Comparison of ENCODE assay signal across 14 cellular contexts in the genomic region with DNA sequence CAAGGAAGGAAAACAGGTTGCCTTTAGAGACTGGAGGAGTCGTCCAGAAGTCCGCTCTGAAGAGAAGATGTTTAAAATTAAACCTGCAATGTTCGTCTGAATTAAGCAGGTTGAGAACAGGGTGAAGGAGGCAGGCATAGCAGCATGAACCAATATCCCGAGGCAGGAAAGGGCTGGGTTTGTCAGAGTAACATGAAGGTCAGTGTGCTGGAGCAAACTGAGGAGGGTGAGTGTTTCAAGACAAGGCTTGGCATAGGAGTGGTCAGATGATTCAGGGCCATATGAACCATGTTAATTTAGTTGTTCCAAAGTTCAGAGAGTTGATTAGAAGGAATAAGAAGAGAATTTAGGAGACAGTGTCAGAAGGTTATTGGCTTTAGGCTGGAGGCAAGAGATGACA.
A peak's percentile ranks its signal among the peaks of the same experiment; 100 is the strongest.
DNase-seq lines count a peak whose midpoint lies in the region; ATAC-seq and TF ChIP-seq lines count a peak whose summit lies in the region.
"Had no signal": no experiment of that assay in that cellular context is flagged by ENCODE, and none has a peak within 500 bp of the region (broad histone marks: within the 10 kb centered on the region; RNA-seq: fewer than 3 reads in every experiment).

No MANE protein-coding gene starts in this region.

- no peak overlapping the region for H4K91ac ChIP-seq in IMR-90 (ENCODE audit: insufficient read depth, low read depth, low read length)

- H3K79me1 ChIP-seq in IMR-90 (ENCODE audit: low read depth in 1 of 2, low read length in 2 of 2): peaks cover 30 to 53% of the 10 kb centered on the region in 2 experiments

- H3K4me1 Mint-ChIP-seq in CD14-positive monocyte: peaks cover 18% of the 10 kb centered on the region
- H3K4me1 Mint-ChIP-seq in naive thymus-derived CD8-positive, alpha-beta T cell: peaks cover 27 to 70% (median 60%) of the 10 kb centered on the region in 4 donors

- H3K4ac ChIP-seq in IMR-90 (ENCODE audit: low read depth, low read length): no peak overlapping the region

- H3K4me1 ChIP-seq in IMR-90 (ENCODE audit: control insufficient read depth, insufficient read depth, low read length): peaks cover 7% of the 10 kb centered on the region
- H3K4me1 ChIP-seq in esophagus (ENCODE audit: control insufficient read depth in 2 of 2, insufficient read depth in 2 of 2, low read length in 1 of 2): peaks cover 0 to 2% of the 10 kb centered on the region in 2 donors

- H2AFZ ChIP-seq in IMR-90 (replicated peaks; ENCODE audit: low read length, poor library complexity): no peak overlapping the region

- intact Hi-C loops in CD14-positive monocyte (cut with micrococcal nuclease) (no loop called here), IMR-90 (cut with micrococcal nuclease) (no loop called here)

- no peak overlapping the region for H2BK20ac ChIP-seq in IMR-90 (ENCODE audit: low read depth, low read length)

- no peak overlapping the region for H2BK15ac ChIP-seq in IMR-90 (ENCODE audit: low read depth, low read length)

- ATAC-seq in IMR-90 (ENCODE audit: low read depth): no peak
- ATAC-seq in naive thymus-derived CD8-positive, alpha-beta T cell: no peak
- ATAC-seq in GM21367 (IDR thresholded peaks at IDR 0.05; ENCODE audit: unreplicated experiment): no peak

- no peaks in the 10 kb centered on the region for H3K36me3 ChIP-seq in IMR-90 (ENCODE audit: control insufficient read depth, insufficient read depth, low read length)
- H3K36me3 ChIP-seq in esophagus (ENCODE audit: control insufficient read depth in 2 of 2, insufficient read depth in 2 of 2, low read length in 1 of 2): no peaks in the 10 kb centered on the region

- H3K14ac ChIP-seq in IMR-90 (replicated peaks; ENCODE audit: low read depth, low read length): 0 out of 2 replicates have a peak overlapping the region, but pooled peaks have one; percentile 2

- no peak overlapping the region for H4K5ac ChIP-seq in IMR-90 (ENCODE audit: low read depth, low read length)

- no peak for TF ChIP-seq RAD21 in IMR-90 (IDR thresholded peaks at IDR 0.05; ENCODE audit: low read length)

- peaks cover 9 to 24% of the 10 kb centered on the region in 2 donors for H3K36me3 Mint-ChIP-seq in CD14-positive monocyte
- peaks cover 18 to 28% (median 24%) of the 10 kb centered on the region in 3 donors for H3K36me3 Mint-ChIP-seq in naive thymus-derived CD8-positive, alpha-beta T cell

- H3K27me3 Mint-ChIP-seq in CD14-positive monocyte (ENCODE audit: low read depth in 3 of 3): peaks cover 0 to 2% (median 0%) of the 10 kb centered on the region in 3 donors
- no peaks in the 10 kb centered on the region for H3K27me3 Mint-ChIP-seq in naive thymus-derived CD8-positive, alpha-beta T cell
- H3K27me3 Mint-ChIP-seq: activated CD4-positive, alpha-beta memory T cell treated with anti-CD3 and anti-CD28 coated beads, Interleukin-2, amount 10 ng/mL, durations not matched to agents 7 days and 5 days had no signal

- DNase-seq in CD14-positive monocyte (ENCODE audit: low spot score): no peak
- DNase-seq in IMR-90: peak; percentile 27
- DNase-seq in naive thymus-derived CD8-positive, alpha-beta T cell: no peak
- no peak for DNase-seq in NCI-H146 (lab: John Stamatoyannopoulos, UW)
- no peak for DNase-seq in NCI-H526 treated with DMSO at 0.1 percent for 48 hours (lab: John Stamatoyannopoulos, UW)
- no peak for DNase-seq in stimulated activated CD4-positive, alpha-beta T cell treated with anti-CD3 and anti-CD28 coated beads, Interleukin-2, amount 100 ng/mL, for 24 hours
- DNase-seq: activated CD4-positive, alpha-beta memory T cell treated with anti-CD3 and anti-CD28 coated beads, Interleukin-2, amount 10 ng/mL, durations not matched to agents 7 days and 5 days; activated naive CD4-positive, alpha-beta T cell treated with Interleukin-2 at 50 U/mL for 16 hours; AML-193; H9; NCI-H2227 treated with DMSO at 0.1 percent for 48 hours; occipital lobe had no signal

- peak overlapping the region in 4 of 7 donors; percentile 62 to 74 (median 66) for H3K27ac Mint-ChIP-seq in CD14-positive monocyte
- peak overlapping the region in 6 of 10 donors; percentile 1 to 73 (median 42) for H3K27ac Mint-ChIP-seq in naive thymus-derived CD8-positive, alpha-beta T cell
- H3K27ac Mint-ChIP-seq: activated CD4-positive, alpha-beta memory T cell treated with anti-CD3 and anti-CD28 coated beads, Interleukin-2, amount 10 ng/mL, durations not matched to agents 7 days and 5 days; H9 had no signal

- no peaks in the 10 kb centered on the region for H3K27me3 ChIP-seq in IMR-90 (ENCODE audit: control insufficient read depth, insufficient read depth, low read length)
- H3K27me3 ChIP-seq in esophagus (ENCODE audit: control insufficient read depth in 1 of 2, insufficient read depth in 2 of 2, low read length in 2 of 2): no peaks in the 10 kb centered on the region

- TF ChIP-seq CTCF in CD14-positive monocyte (IDR thresholded peaks at IDR 0.05) (no peak), IMR-90 (conservative IDR thresholded peaks at IDR 0.05; ENCODE audit: low read depth, low read length) (no peak)

- H3K9me3 Mint-ChIP-seq in CD14-positive monocyte: peaks cover 5 to 14% (median 12%) of the 10 kb centered on the region in 7 donors
- H3K9me3 Mint-ChIP-seq in naive thymus-derived CD8-positive, alpha-beta T cell: peaks cover 0 to 19% (median 10%) of the 10 kb centered on the region in 9 donors

- H3K4me2 ChIP-seq in IMR-90 (ENCODE audit: low read depth, low read length): no peak overlapping the region

- no peak overlapping the region for H3K56ac ChIP-seq in IMR-90 (ENCODE audit: extremely low read depth, insufficient read depth, low read length)

- dilution Hi-C loops in IMR-90 (cut with HindIII; ENCODE audit: low sequenced_read_pairs, unreplicated experiment): no loop called here

- H4K20me1 ChIP-seq in IMR-90 (ENCODE audit: insufficient read depth, low read length): no peaks in the 10 kb centered on the region

- H3K27ac ChIP-seq in IMR-90 (ENCODE audit: insufficient read depth, low read length): no peak overlapping the region
- H3K27ac ChIP-seq in esophagus (ENCODE audit: low read depth in 2 of 2, low read length in 1 of 2): peak overlapping the region; percentile 8 to 31

- CTCF ChIA-PET in IMR-90 (lab: Yijun Ruan, JAX): interaction anchor here (0.5 kb wide), 1 partner anchor 1464 kb away, joined by 5 read pairs; no protein-coding TSS in a partner anchor

- no peak overlapping the region for H3K4me3 Mint-ChIP-seq in CD14-positive monocyte
- peak overlapping the region in 2 of 10 donors; percentile 1 to 7 for H3K4me3 Mint-ChIP-seq in naive thymus-derived CD8-positive, alpha-beta T cell
- H3K4me3 Mint-ChIP-seq: activated CD4-positive, alpha-beta memory T cell treated with anti-CD3 and anti-CD28 coated beads, Interleukin-2, amount 10 ng/mL, durations not matched to agents 7 days and 5 days; H9 had no signal

- H3K9me1 ChIP-seq in IMR-90 (ENCODE audit: insufficient read depth, low read length): peaks cover 9% of the 10 kb centered on the region; the same call in 1 of the 2 replicates

- in situ Hi-C loops in IMR-90 (cut with MboI; ENCODE audit: low sequenced_read_pairs): no loop called here

- WGBS in IMR-90 (ENCODE audit: extremely low coverage in 2 of 2, insufficient read length in 1 of 2), 2 experiments: 71% methylated on average over 4 of the region's 4 CpGs; no CpG with 5 or more reads in 1 of the 2 experiments
- 49 to 57% methylated on average over 4 of the region's 4 CpGs for WGBS in esophagus, 2 donors

- H3K9me3 ChIP-seq in IMR-90 (ENCODE audit: control insufficient read depth, insufficient read depth, low read length) (no peaks in the 10 kb centered on the region), esophagus (ENCODE audit: control insufficient read depth in 2 of 2, insufficient read depth in 1 of 2, low read depth in 1 of 2, low read length in 1 of 2) (no peaks in the 10 kb centered on the region)

- H3K18ac ChIP-seq in IMR-90 (ENCODE audit: low read depth, low read length): peak overlapping the region; percentile 61

- H3K9ac ChIP-seq in IMR-90 (ENCODE audit: low read depth, low read length): no peak overlapping the region

- POLR2A ChIA-PET in IMR-90 (lab: Charles Lee; ENCODE audit: unreplicated experiment): no interaction called here
- POLR2A ChIA-PET in naive thymus-derived CD8-positive, alpha-beta T cell (lab: Charles Lee): no interaction called here

- H2AK9ac ChIP-seq in IMR-90 (replicated peaks; ENCODE audit: low read depth, low read length, poor library complexity): no peak overlapping the region

- no peak overlapping the region for H3K23ac ChIP-seq in IMR-90 (ENCODE audit: low read depth, low read length)

- H2BK5ac ChIP-seq in IMR-90 (ENCODE audit: low read depth, low read length, poor library complexity, severe bottlenecking): no peak overlapping the region

- no peak overlapping the region for H2BK120ac ChIP-seq in IMR-90 (ENCODE audit: low read depth, low read length)

- TF ChIP-seq POLR2A in IMR-90 (IDR thresholded peaks at IDR 0.05; ENCODE audit: low read depth, low read length): no peak

- H3K4me3 ChIP-seq in IMR-90 (ENCODE audit: insufficient read depth, low read depth, low read length) (no peak overlapping the region), esophagus (ENCODE audit: low read depth in 1 of 2, low read length in 2 of 2) (no peak overlapping the region)

- no TSS peak for BruUV-seq in IMR-90 (replicated peaks; lab: Mats Ljungman, UMichigan)

- no peak overlapping the region for H4K8ac ChIP-seq in IMR-90 (ENCODE audit: low read depth in 2 of 2, low read length in 2 of 2)

- peak overlapping the region; percentile 0; the same call in 1 of the 2 replicates for H2AK5ac ChIP-seq in IMR-90 (ENCODE audit: low read depth, low read length)

TF ChIP-seq in IMR-90, 13 proteins besides CTCF, POLR2A, EP300 and RAD21 (continues in another document):
- TF ChIP-seq, protein P1, sequence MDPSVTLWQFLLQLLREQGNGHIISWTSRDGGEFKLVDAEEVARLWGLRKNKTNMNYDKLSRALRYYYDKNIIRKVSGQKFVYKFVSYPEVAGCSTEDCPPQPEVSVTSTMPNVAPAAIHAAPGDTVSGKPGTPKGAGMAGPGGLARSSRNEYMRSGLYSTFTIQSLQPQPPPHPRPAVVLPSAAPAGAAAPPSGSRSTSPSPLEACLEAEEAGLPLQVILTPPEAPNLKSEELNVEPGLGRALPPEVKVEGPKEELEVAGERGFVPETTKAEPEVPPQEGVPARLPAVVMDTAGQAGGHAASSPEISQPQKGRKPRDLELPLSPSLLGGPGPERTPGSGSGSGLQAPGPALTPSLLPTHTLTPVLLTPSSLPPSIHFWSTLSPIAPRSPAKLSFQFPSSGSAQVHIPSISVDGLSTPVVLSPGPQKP (IDR thresholded peaks at IDR 0.05; ENCODE audit: borderline replicate concordance, low read depth, low read length): no peak
- TF ChIP-seq, protein P2, sequence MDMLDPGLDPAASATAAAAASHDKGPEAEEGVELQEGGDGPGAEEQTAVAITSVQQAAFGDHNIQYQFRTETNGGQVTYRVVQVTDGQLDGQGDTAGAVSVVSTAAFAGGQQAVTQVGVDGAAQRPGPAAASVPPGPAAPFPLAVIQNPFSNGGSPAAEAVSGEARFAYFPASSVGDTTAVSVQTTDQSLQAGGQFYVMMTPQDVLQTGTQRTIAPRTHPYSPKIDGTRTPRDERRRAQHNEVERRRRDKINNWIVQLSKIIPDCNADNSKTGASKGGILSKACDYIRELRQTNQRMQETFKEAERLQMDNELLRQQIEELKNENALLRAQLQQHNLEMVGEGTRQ (IDR thresholded peaks at IDR 0.05; ENCODE audit: low read depth, low read length): no peak
- TF ChIP-seq CHD1 (IDR thresholded peaks at IDR 0.05; ENCODE audit: low read depth, low read length) (no peak), FOS (IDR thresholded peaks at IDR 0.05; ENCODE audit: low read depth, low read length) (no peak)
